Comparison of ENCODE assay signal across 19 cellular contexts in genomic region chr19:16235811-16236710, GRCh38. TPM values are rescaled to one million over a fixed set of nuclear protein-coding genes. Genes with fewer than 3 reads are reported as not detected.
DNase-seq lines count a peak whose midpoint lies in the region; TF ChIP-seq lines count a peak whose summit lies in the region.
"Had no signal": no experiment of that assay in that cellular context is flagged by ENCODE, and none has a peak within 500 bp of the region (broad histone marks: within the 10 kb centered on the region; RNA-seq: fewer than 3 reads in every experiment).

No MANE protein-coding gene starts in this region.

- no peak overlapping the region for H4K8ac ChIP-seq in neuronal stem cell (ENCODE audit: low read depth, low read length)

- no peaks in the 10 kb centered on the region for H3K36me3 ChIP-seq in H7 (replicated peaks; ENCODE audit: control insufficient read depth, insufficient read depth, low read length)
- peaks cover 12 to 51% of the 10 kb centered on the region in 2 donors for H3K36me3 ChIP-seq in neuronal stem cell (replicated peaks in 1 of 2; ENCODE audit: control insufficient read depth in 2 of 2, insufficient read depth in 2 of 2, low read length in 2 of 2)

- H3K27me3 ChIP-seq in H7 (ENCODE audit: control insufficient read depth, insufficient read depth, low read length): no peaks in the 10 kb centered on the region
- no peaks in the 10 kb centered on the region for H3K27me3 ChIP-seq in neuronal stem cell (ENCODE audit: control insufficient read depth in 3 of 3, insufficient read depth in 3 of 3, low read depth in 1 of 3, low read length in 3 of 3)
- H3K27me3 ChIP-seq: BLaER1, esophagus muscularis mucosa, upper lobe of left lung had no signal

- H3K79me1 ChIP-seq in neuronal stem cell (ENCODE audit: low read depth, low read length): no peaks in the 10 kb centered on the region

- peak overlapping the region; percentile 43 for H3K23ac ChIP-seq in neuronal stem cell (ENCODE audit: low read depth, low read length, poor library complexity)

- peak overlapping the region; percentile 75 for H2BK5ac ChIP-seq in neuronal stem cell (ENCODE audit: low read length)

- H3K9me3 Mint-ChIP-seq in T-helper 2 cell treated with Interferon-gamma antibody and Interleukin-4, amounts not matched to agents 5 μg/mL and 100 μg/mL, for 36 hours: no peaks in the 10 kb centered on the region
- H3K9me3 Mint-ChIP-seq: immature natural killer cell, nephron had no signal

- peak overlapping the region; percentile 21 for H3K27ac Mint-ChIP-seq in T-helper 2 cell treated with Interferon-gamma antibody and Interleukin-4, amounts not matched to agents 5 μg/mL and 100 μg/mL, for 36 hours
- H3K27ac Mint-ChIP-seq: nephron; stimulated activated naive CD8-positive, alpha-beta T cell treated with anti-CD3 and anti-CD28 coated beads, Interleukin-15, Interleukin-2, amounts not matched to agents 100 ng/mL and 50 ng/mL, for 24 hours had no signal

- peak overlapping the region; percentile 28 for H2AK5ac ChIP-seq in neuronal stem cell (ENCODE audit: low read depth, low read length)

- H3K36me3 Mint-ChIP-seq in T-helper 2 cell treated with Interferon-gamma antibody and Interleukin-4, amounts not matched to agents 5 μg/mL and 100 μg/mL, for 36 hours (ENCODE audit: low read depth): peaks cover 45% of the 10 kb centered on the region

- no peak overlapping the region for H3K9ac ChIP-seq in neuronal stem cell (ENCODE audit: low read depth, low read length, poor library complexity)
- H3K9ac ChIP-seq: BLaER1 had no signal

- peak overlapping the region; percentile 3 for H3K14ac ChIP-seq in neuronal stem cell (ENCODE audit: low read length)

- H3K4me1 Mint-ChIP-seq in T-helper 2 cell treated with Interferon-gamma antibody and Interleukin-4, amounts not matched to agents 5 μg/mL and 100 μg/mL, for 36 hours (ENCODE audit: low read depth): peaks cover 11% of the 10 kb centered on the region
- H3K4me1 Mint-ChIP-seq: nephron had no signal

- H3K27ac ChIP-seq in coronary artery: no peak overlapping the region
- no peak overlapping the region for H3K27ac ChIP-seq in neuronal stem cell (replicated peaks; ENCODE audit: low read length)
- H3K27ac ChIP-seq: BLaER1, esophagus muscularis mucosa, upper lobe of left lung had no signal

- no peaks in the 10 kb centered on the region for H3K4me1 ChIP-seq in neuronal stem cell (ENCODE audit: control insufficient read depth in 2 of 2, insufficient read depth in 1 of 2, low read depth in 1 of 2, low read length in 2 of 2)
- H3K4me1 ChIP-seq: esophagus muscularis mucosa, upper lobe of left lung had no signal

- no peak overlapping the region for H3K4me3 Mint-ChIP-seq in T-helper 2 cell treated with Interferon-gamma antibody and Interleukin-4, amounts not matched to agents 5 μg/mL and 100 μg/mL, for 36 hours
- H3K4me3 Mint-ChIP-seq: immature natural killer cell; nephron; stimulated activated naive CD8-positive, alpha-beta T cell treated with anti-CD3 and anti-CD28 coated beads, Interleukin-15, Interleukin-2, amounts not matched to agents 100 ng/mL and 50 ng/mL, for 24 hours had no signal

- H2BK12ac ChIP-seq in neuronal stem cell (ENCODE audit: low read length): no peak overlapping the region

- H3K27me3 Mint-ChIP-seq in T-helper 2 cell treated with Interferon-gamma antibody and Interleukin-4, amounts not matched to agents 5 μg/mL and 100 μg/mL, for 36 hours (ENCODE audit: low read depth): no peaks in the 10 kb centered on the region
- H3K27me3 Mint-ChIP-seq: stimulated activated naive CD8-positive, alpha-beta T cell treated with anti-CD3 and anti-CD28 coated beads, Interleukin-15, Interleukin-2, amounts not matched to agents 100 ng/mL and 50 ng/mL, for 24 hours had no signal

- no peak overlapping the region for H3K4me2 ChIP-seq in neuronal stem cell (ENCODE audit: insufficient read depth, low read length, poor library complexity, severe bottlenecking)

- H3K18ac ChIP-seq in neuronal stem cell (ENCODE audit: low read length): no peak overlapping the region

- peaks cover 0 to 6% of the 10 kb centered on the region in 2 donors for H3K9me3 ChIP-seq in neuronal stem cell (replicated peaks in 1 of 2; ENCODE audit: control insufficient read depth in 2 of 2, insufficient read depth in 1 of 2, low read depth in 1 of 2, low read length in 2 of 2)
- H3K9me3 ChIP-seq: esophagus muscularis mucosa, upper lobe of left lung had no signal

- H3K4ac ChIP-seq in neuronal stem cell (ENCODE audit: low read length): no peak overlapping the region

- no peak overlapping the region for H2BK120ac ChIP-seq in neuronal stem cell (ENCODE audit: low read depth, low read length)

- no peak overlapping the region for H2AFZ ChIP-seq in neuronal stem cell (ENCODE audit: low read length)

- no peak overlapping the region for H2BK15ac ChIP-seq in neuronal stem cell (ENCODE audit: low read length)

- TF ChIP-seq CTCF in coronary artery (IDR thresholded peaks at IDR 0.05): no peak

- DNase-seq in T-helper 2 cell treated with Interferon-gamma antibody and Interleukin-4, amounts not matched to agents 5 μg/mL and 100 μg/mL, for 36 hours (ENCODE audit: low spot score): no peak
- no peak for DNase-seq in T-helper 2 cell
- DNase-seq in H7: peak; percentile 42
- DNase-seq in coronary artery (ENCODE audit: low spot score): peak; percentile 68
- no peak for DNase-seq in neuronal stem cell (ENCODE audit: low spot score)
- DNase-seq in inferior parietal cortex (ENCODE audit: extremely low spot score): no peak
- no peak for DNase-seq in HuH-7 (ENCODE audit: low spot score)
- DNase-seq in activated CD4-positive, CD25-positive, alpha-beta regulatory T cell treated with anti-CD3 and anti-CD28 coated beads, Interleukin-2, amount 50 U/mL, for 72 hours: no peak
- DNase-seq: activated effector memory CD4-positive, alpha-beta T cell treated with Interleukin-2 at 50 U/mL for 16 hours; dermis blood vessel endothelial cell; DMS53; immature natural killer cell; NCI-H1417; stimulated activated CD4-positive, alpha-beta T cell treated with anti-CD3 and anti-CD28 coated beads, Interleukin-12 subunit alpha, Interleukin-12 subunit beta, amount 100 ng/mL, for 4 hours; upper lobe of left lung had no signal

- H4K91ac ChIP-seq in neuronal stem cell (ENCODE audit: low read depth, low read length, poor library complexity): no peak overlapping the region

- no peak overlapping the region for H3K4me3 ChIP-seq in H7 (ENCODE audit: insufficient read depth, low read depth, low read length)
- no peak overlapping the region for H3K4me3 ChIP-seq in coronary artery
- H3K4me3 ChIP-seq in neuronal stem cell (ENCODE audit: low read length in 2 of 2): no peak overlapping the region
- H3K4me3 ChIP-seq: BLaER1, esophagus muscularis mucosa, upper lobe of left lung had no signal

- no CpG with 5 or more reads among the region's 22 CpGs for WGBS in neuronal stem cell (ENCODE audit: extremely low coverage in 2 of 2, insufficient read length in 2 of 2, insufficient replicate concordance in 1 of 2), 2 donors

RNA-seq across cellular contexts. Expression of gene AP1M1, which starts 38.4 kb away (rescaled TPM):
- 49.3 and 56.3 TPM in 2 replicates for total RNA-seq in H7 (2014; rRNA removed; shearing (Covaris generic))
- polyA plus RNA-seq in neuronal stem cell (2013, experiment 1 of 2): 44.3 TPM
- polyA plus RNA-seq in neuronal stem cell (2013, experiment 2 of 2): 44.6 TPM

RNA-seq across cellular contexts. Expression of gene FAM32A, which starts 50.9 kb away (rescaled TPM):
- total RNA-seq in H7 (2014; rRNA removed; shearing (Covaris generic)): 91.8 and 96.9 TPM in 2 replicates
- 87.0 TPM for polyA plus RNA-seq in neuronal stem cell (2013, experiment 1 of 2)
- 83.2 TPM for polyA plus RNA-seq in neuronal stem cell (2013, experiment 2 of 2)

Comparison
In these comparisons a context has a peak if more than half of its experiments do, and no peak if none do; other contexts are left out.
1. DNase-seq: peak in H7 (single experiment) and coronary artery (single experiment); none in T-helper 2 cell treated with Interferon-gamma antibody and Interleukin-4, amounts not matched to agents 5 μg/mL and 100 μg/mL, for 36 hours (single experiment), T-helper 2 cell (0 of 5), neuronal stem cell (single experiment), inferior parietal cortex (single experiment), HuH-7 (single experiment) and activated CD4-positive, CD25-positive, alpha-beta regulatory T cell treated with anti-CD3 and anti-CD28 coated beads, Interleukin-2, amount 50 U/mL, for 72 hours (single experiment).